7 cellular contexts compared by ENCODE assay signal in genomic region chr2:64142817-64143153, GRCh38.
DNase-seq lines count a peak whose midpoint lies in the region; ATAC-seq and TF ChIP-seq lines count a peak whose summit lies in the region.

No MANE protein-coding gene starts in this region.

- peak overlapping the region; percentile 89 to 99 for H3K4me3 Mint-ChIP-seq in stimulated activated naive CD8-positive, alpha-beta T cell treated with anti-CD3 and anti-CD28 coated beads, Interleukin-15, amount 100 ng/mL, for 72 hours

- H3K9me3 ChIP-seq in HEK293 (ENCODE audit: control insufficient read depth, insufficient read depth, low read depth, low read length) (no peaks in the 10 kb centered on the region), iPS-15b (ENCODE audit: control insufficient read depth, insufficient read depth, low read length) (no peaks in the 10 kb centered on the region)

- H3K27me3 Mint-ChIP-seq in stimulated activated naive CD8-positive, alpha-beta T cell treated with anti-CD3 and anti-CD28 coated beads, Interleukin-15, amount 100 ng/mL, for 72 hours: no peaks in the 10 kb centered on the region

- H3K9ac ChIP-seq in iPS-15b (ENCODE audit: low read depth, low read length): peak overlapping the region; percentile 29

- H3K27ac ChIP-seq in HEK293 (ENCODE audit: extremely low read depth, low read depth, low read length): no peak overlapping the region

- H3K27me3 ChIP-seq in iPS-15b (ENCODE audit: control insufficient read depth, insufficient read depth, low read length): no peaks in the 10 kb centered on the region

- TF ChIP-seq CTCF in HEK293 (tag by site-specific recombination; IDR thresholded peaks at IDR 0.05): no peak
- no peak for TF ChIP-seq CTCF in WI38 (IDR thresholded peaks at IDR 0.05; ENCODE audit: low read depth, low read length)
- no peak for TF ChIP-seq CTCF in GM10248 (IDR thresholded peaks at IDR 0.05; ENCODE audit: control extremely low read depth, extremely low read depth, low read depth, missing control alignments)

- peak overlapping the region; percentile 98 to 99 for H3K27ac Mint-ChIP-seq in stimulated activated naive CD8-positive, alpha-beta T cell treated with anti-CD3 and anti-CD28 coated beads, Interleukin-15, amount 100 ng/mL, for 72 hours

- H3K4me1 ChIP-seq in HEK293 (ENCODE audit: control insufficient read depth, insufficient read depth, low read length) (peaks cover 18% of the 10 kb centered on the region), iPS-15b (ENCODE audit: control insufficient read depth, insufficient read depth, low read length) (peaks cover 10% of the 10 kb centered on the region)

- H3K9me3 Mint-ChIP-seq in stimulated activated naive CD8-positive, alpha-beta T cell treated with anti-CD3 and anti-CD28 coated beads, Interleukin-15, amount 100 ng/mL, for 72 hours: no peaks in the 10 kb centered on the region

- DNase-seq in stimulated activated naive CD8-positive, alpha-beta T cell treated with anti-CD3 and anti-CD28 coated beads, Interleukin-15, amount 100 ng/mL, for 72 hours: no peak
- DNase-seq in GM10248 (ENCODE audit: extremely low spot score): no peak

- CTCF ChIA-PET in HEK293 (lab: Yijun Ruan, JAX): interaction anchor here (1.2 kb wide), 1 partner anchor 37 kb away, joined by 3 read pairs; no protein-coding TSS in a partner anchor
- CTCF ChIA-PET in GM10248 (lab: Yijun Ruan, JAX): interaction anchor here (0.9 to 2.1 kb wide), 5 partner anchors 10 to 36 kb away, joined by 3 to 6 read pairs (median 4); no protein-coding TSS in a partner anchor

- H3K4me3 ChIP-seq in HEK293 (ENCODE audit: low read depth, low read length) (peak overlapping the region; percentile 100), WI38 (ENCODE audit: low read depth, low read length) (peak overlapping the region; percentile 84), iPS-15b (ENCODE audit: low read depth, low read length) (peak overlapping the region; percentile 82)

- H3K36me3 ChIP-seq in HEK293 (ENCODE audit: control insufficient read depth in 2 of 2, insufficient read depth in 1 of 2, low read length in 2 of 2): no peaks in the 10 kb centered on the region
- H3K36me3 ChIP-seq in iPS-15b (ENCODE audit: control insufficient read depth, insufficient read depth, low read length): no peaks in the 10 kb centered on the region

- peaks cover 32% of the 10 kb centered on the region for H3K4me1 Mint-ChIP-seq in stimulated activated naive CD8-positive, alpha-beta T cell treated with anti-CD3 and anti-CD28 coated beads, Interleukin-15, amount 100 ng/mL, for 72 hours

- POLR2A ChIA-PET in HEK293 (lab: Yijun Ruan, JAX) (interaction anchor here (1.0 kb wide), 1 partner anchor 94 kb away, joined by 4 read pairs; no protein-coding TSS in a partner anchor), GM10248 (lab: Yijun Ruan, JAX) (no interaction called here)

- ATAC-seq in stimulated activated naive CD8-positive, alpha-beta T cell treated with anti-CD3 and anti-CD28 coated beads, Interleukin-15, amount 100 ng/mL, for 72 hours: no peak
- no peak for ATAC-seq in GM18861 (IDR thresholded peaks at IDR 0.05; ENCODE audit: unreplicated experiment)
- no peak for ATAC-seq in HG03520 (IDR thresholded peaks at IDR 0.05; ENCODE audit: unreplicated experiment)

TF ChIP-seq in HEK293, 187 proteins besides CTCF, POLR2A, EP300 and RAD21:
- TF ChIP-seq PRDM6 (tag by site-specific recombination; IDR thresholded peaks at IDR 0.05): peak; percentile 76
- no peak for TF ChIP-seq ZBTB21 (tag by site-specific recombination; IDR thresholded peaks at IDR 0.05)
- TF ChIP-seq PBX3 (CRISPR knock-in tag; IDR thresholded peaks at IDR 0.05): no peak
